In the genomic region with DNA sequence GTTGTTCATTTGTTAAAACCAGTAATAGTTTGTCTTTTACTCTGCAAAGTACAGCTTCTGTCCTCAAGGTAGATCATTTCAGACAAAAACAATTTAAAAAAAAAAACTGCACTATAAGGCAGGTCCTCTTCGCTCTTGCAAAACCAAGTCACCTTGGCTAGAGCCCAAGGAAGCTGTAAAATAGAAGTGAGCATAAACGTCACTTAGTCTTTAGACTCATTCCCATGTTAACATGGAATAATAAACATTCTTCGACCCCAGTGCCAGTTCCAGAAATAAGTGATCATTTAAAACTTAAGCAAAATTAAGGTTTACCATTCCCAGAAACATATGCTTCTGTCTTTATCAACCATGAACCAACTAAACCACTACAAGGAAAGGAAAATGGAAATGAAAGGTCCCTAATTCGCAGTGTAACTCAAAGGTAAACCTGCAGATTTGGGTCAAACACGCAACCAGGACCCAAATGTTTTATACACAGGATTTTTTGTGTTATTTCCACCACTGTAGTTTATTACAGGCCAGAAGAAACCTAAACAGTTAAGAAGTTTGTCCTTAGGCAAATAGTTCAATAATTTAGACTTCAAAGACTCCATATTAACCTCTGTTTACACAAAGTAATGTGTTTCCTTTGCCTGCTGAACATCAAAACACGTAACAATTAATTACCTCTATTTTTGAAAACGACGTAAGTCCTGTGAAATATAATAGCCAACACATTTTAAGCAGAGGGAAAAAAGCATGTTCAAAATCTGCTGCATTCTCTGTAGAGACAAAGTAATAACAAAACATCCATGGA, we compare ENCODE assay signal across 12 cellular contexts. TPM values are rescaled to one million over a fixed set of nuclear protein-coding genes. Genes with fewer than 3 reads are reported as not detected.
DNase-seq lines count a peak whose midpoint lies in the region; ATAC-seq and TF ChIP-seq lines count a peak whose summit lies in the region.
"Had no signal": no experiment of that assay in that cellular context is flagged by ENCODE, and none has a peak within 500 bp of the region (broad histone marks: within the 10 kb centered on the region; RNA-seq: fewer than 3 reads in every experiment).

No MANE protein-coding gene starts in this region.

- no peak overlapping the region for H3K27ac ChIP-seq in BLaER1 treated with 17β-estradiol and CSF1 and Interleukin-3, amounts not matched to agents 10 nM and 100 nM
- H3K27ac ChIP-seq in SJSA1, result peak overlapping the region; percentile 61
- H3K27ac ChIP-seq: C4-2B, WERI-Rb-1 had no signal

- TF ChIP-seq CTCF in fibroblast of villous mesenchyme (IDR thresholded peaks at IDR 0.05; ENCODE audit: insufficient read depth, low read depth, low read length) (no peak), progenitor cell of endocrine pancreas (IDR thresholded peaks at IDR 0.05; ENCODE audit: unreplicated experiment) (no peak)

- H3K9ac ChIP-seq in BLaER1 treated with 17β-estradiol and CSF1 and Interleukin-3, amounts not matched to agents 10 nM and 100 nM, result no peak overlapping the region

- H3K36me3 ChIP-seq in BLaER1 treated with 17β-estradiol and CSF1 and Interleukin-3, amounts not matched to agents 10 nM and 100 nM, result no peaks in the 10 kb centered on the region
- no peaks in the 10 kb centered on the region for H3K36me3 ChIP-seq in SJSA1
- H3K36me3 ChIP-seq: WERI-Rb-1 had no signal

- H3K4me3 Mint-ChIP-seq in progenitor cell of endocrine pancreas (ENCODE audit: low read depth), result no peak overlapping the region
- H3K4me3 Mint-ChIP-seq: neural crest cell had no signal

- H3K36me3 Mint-ChIP-seq in progenitor cell of endocrine pancreas (ENCODE audit: insufficient read depth), result no peaks in the 10 kb centered on the region

- peaks cover 12 to 31% (median 25%) of the 10 kb centered on the region in 10 experiments for H3K4me1 ChIP-seq in BLaER1 treated with 17β-estradiol and CSF1 and Interleukin-3, amounts not matched to agents 10 nM and 100 nM
- peaks cover 19% of the 10 kb centered on the region for H3K4me1 ChIP-seq in SJSA1 (replicated peaks)

- H3K4me1 Mint-ChIP-seq in progenitor cell of endocrine pancreas (ENCODE audit: low read depth), result peaks cover 31% of the 10 kb centered on the region

- in situ Hi-C loops in ACHN (cut with HindIII; ENCODE audit: low pct_ligation_motif_present, low pct_unique_long_range_greater_than_20kb, low sequenced_read_pairs), result no loop called here

- H3K9me3 Mint-ChIP-seq in progenitor cell of endocrine pancreas (ENCODE audit: low read depth), result no peaks in the 10 kb centered on the region
- H3K9me3 Mint-ChIP-seq: neural crest cell had no signal

- peak overlapping the region; percentile 22 for H3K27ac Mint-ChIP-seq in progenitor cell of endocrine pancreas

- DNase-seq in SJSA1 (ENCODE audit: low read depth in 1 of 2, low spot score in 2 of 2) (no peak), fibroblast of villous mesenchyme (ENCODE audit: low read depth) (peak; percentile 87), progenitor cell of endocrine pancreas (ENCODE audit: low spot score, unreplicated experiment) (no peak), DMS153 (lab: John Stamatoyannopoulos, UW) (no peak), ACHN (no peak), NCI-H748 treated with DMSO at 0.1 percent for 48 hours (lab: John Stamatoyannopoulos, UW) (no peak)
- DNase-seq: NCI-H446, WERI-Rb-1 had no signal

- ATAC-seq in HG03159 (IDR thresholded peaks at IDR 0.05; ENCODE audit: unreplicated experiment), result no peak

- no peaks in the 10 kb centered on the region for H4K20me1 ChIP-seq in BLaER1 treated with 17β-estradiol and CSF1 and Interleukin-3, amounts not matched to agents 10 nM and 100 nM

- peak overlapping the region; percentile 40 to 76 (median 61); a peak in 15 of 22 replicates for H3K4me2 ChIP-seq in BLaER1 treated with 17β-estradiol and CSF1 and Interleukin-3, amounts not matched to agents 10 nM and 100 nM

- H3K9me3 ChIP-seq in BLaER1 treated with 17β-estradiol and CSF1 and Interleukin-3, amounts not matched to agents 10 nM and 100 nM (replicated peaks in 1 of 11), result no peaks in the 10 kb centered on the region
- H3K9me3 ChIP-seq in SJSA1 (replicated peaks), result 0 out of 2 replicates have a peak, but pooled peaks cover 2% of the 10 kb centered on the region

- no peaks in the 10 kb centered on the region for H3K27me3 Mint-ChIP-seq in progenitor cell of endocrine pancreas

- no peaks in the 10 kb centered on the region for H3K27me3 ChIP-seq in BLaER1 treated with 17β-estradiol and CSF1 and Interleukin-3, amounts not matched to agents 10 nM and 100 nM
- H3K27me3 ChIP-seq in SJSA1 (replicated peaks), result no peaks in the 10 kb centered on the region

- no peak overlapping the region for H3K4me3 ChIP-seq in BLaER1 treated with 17β-estradiol and CSF1 and Interleukin-3, amounts not matched to agents 10 nM and 100 nM
- H3K4me3 ChIP-seq in SJSA1 (no peak overlapping the region), fibroblast of villous mesenchyme (ENCODE audit: low read depth, low read length) (no peak overlapping the region)

RNA-seq across cellular contexts. Expression of gene TGFBR3, which starts 54.6 kb away (rescaled TPM):
- total RNA-seq in SJSA1 (2014; rRNA removed; shearing (Covaris generic)), result 8.8 and 15.2 TPM in 2 replicates
- total RNA-seq in fibroblast of villous mesenchyme (15.8 and 17.7 TPM in 2 replicates), progenitor cell of endocrine pancreas (4.9 and 6.6 TPM in 2 replicates)
